ENCODE assay signal across 8 cellular contexts in the genomic region with DNA sequence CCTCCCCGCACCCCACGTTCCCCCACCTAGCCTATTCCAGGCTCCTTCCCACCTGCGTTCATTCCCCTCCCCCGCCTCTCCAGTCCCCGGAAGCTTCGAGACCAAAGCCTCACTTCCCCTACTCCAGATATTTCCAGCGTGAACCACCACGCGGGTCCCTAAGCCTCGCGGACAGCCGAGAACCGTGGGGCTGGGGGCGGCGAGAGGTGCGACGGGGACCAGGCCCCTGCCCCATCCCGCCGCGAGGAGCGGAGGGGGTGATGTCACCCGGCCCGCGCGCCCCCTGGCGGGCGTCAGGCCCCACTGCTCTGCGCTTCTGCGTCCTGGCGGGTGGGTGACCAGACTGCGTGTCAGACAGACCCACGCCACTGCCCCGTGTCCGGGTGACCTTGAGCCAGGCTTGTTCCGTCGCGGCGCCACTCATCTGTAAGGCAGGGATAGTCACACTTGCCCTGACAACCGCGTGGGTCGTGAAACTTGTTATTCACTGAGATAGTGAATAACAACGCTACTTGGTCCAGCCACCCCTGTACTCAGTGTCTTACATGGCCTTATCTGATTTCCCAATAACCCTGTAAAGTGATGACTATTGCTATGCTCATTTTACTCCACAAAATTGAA.
DNase-seq lines count a peak whose midpoint lies in the region; ATAC-seq lines count a peak whose summit lies in the region.

No MANE protein-coding gene starts in this region.

- DNase-seq in NCI-H1417 (lab: John Stamatoyannopoulos, UW) (peak; percentile 73 to 79 (median 78)), NCI-H1417 treated with DMSO at 0.1 percent for 48 hours (lab: John Stamatoyannopoulos, UW) (no peak), NCI-H1930 (lab: John Stamatoyannopoulos, UW) (peak; percentile 62 to 83), cerebellar cortex (ENCODE audit: low spot score) (peak; percentile 70), kidney glomerular epithelial cell (lab: John Stamatoyannopoulos, UW) (peak; percentile 63)
- peak; percentile 74 to 81 for DNase-seq in stimulated activated CD4-positive, alpha-beta T cell treated with anti-CD3 and anti-CD28 coated beads, Interleukin-15, amount 100 ng/mL, for 48 hours (ENCODE audit: low read depth in 2 of 2)

- ATAC-seq in HG02678 (IDR thresholded peaks at IDR 0.05; ENCODE audit: unreplicated experiment), result peak; percentile 82
- peak; percentile 84 to 85 for ATAC-seq in activated CD4-positive, CD25-positive, alpha-beta regulatory T cell treated with anti-CD3 and anti-CD28 coated beads, Interleukin-2, amount 50 U/mL, for 24 hours
